Comparison of ENCODE assay signal across 8 cellular contexts in the genomic region with DNA sequence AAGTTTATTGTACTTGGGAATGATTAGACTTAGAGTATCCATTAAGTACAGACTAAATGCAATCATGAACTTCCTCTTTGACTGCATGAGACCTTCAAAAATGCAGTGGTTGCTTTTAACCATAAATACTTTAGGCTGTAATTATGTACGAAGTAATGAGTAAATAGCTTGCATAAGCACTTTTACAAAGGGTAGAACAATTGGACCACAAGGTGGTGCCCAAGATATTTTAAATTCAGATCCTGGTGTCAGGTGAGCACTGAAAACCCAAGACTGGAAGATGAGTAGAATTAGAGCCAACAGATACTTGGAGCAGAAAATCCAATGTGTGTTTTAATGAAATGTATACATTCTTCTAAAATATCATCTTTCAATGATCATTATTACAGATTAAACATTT. TPM values are rescaled to one million over a fixed set of nuclear protein-coding genes. Genes with fewer than 3 reads are reported as not detected.
DNase-seq lines count a peak whose midpoint lies in the region; ATAC-seq and TF ChIP-seq lines count a peak whose summit lies in the region.

No MANE protein-coding gene starts in this region.

- ATAC-seq in GM18505 (IDR thresholded peaks at IDR 0.05; ENCODE audit: unreplicated experiment) = no peak
- ATAC-seq in omental fat pad (ENCODE audit: low FRiP score) = no peak

- DNase-seq in AG09309 (ENCODE audit: low read depth) = no peak
- peak; percentile 75 for DNase-seq in NCI-H2171 treated with DMSO at 0.1 percent for 48 hours (lab: John Stamatoyannopoulos, UW)
- DNase-seq in amniotic epithelial cell (ENCODE audit: low read depth) = peak; percentile 79
- DNase-seq in islet precursor cell = peak; percentile 52
- DNase-seq in T-helper 9 cell = no peak
- no peak for DNase-seq in omental fat pad (ENCODE audit: low spot score)

- H3K4me3 ChIP-seq in AG09309 (ENCODE audit: control insufficient read depth, low read depth, low read length) = no peak overlapping the region

- TF ChIP-seq POLR2A in GM18505 (IDR thresholded peaks at IDR 0.05; ENCODE audit: borderline replicate concordance, extremely low read depth, insufficient read depth, insufficient read length) = no peak

- TF ChIP-seq CTCF in AG09309 (IDR thresholded peaks at IDR 0.05; ENCODE audit: control insufficient read depth, insufficient read depth, low read depth, low read length, missing control alignments) (peak; percentile 12), GM12872 (IDR thresholded peaks at IDR 0.05; ENCODE audit: insufficient read depth, low read depth, low read length) (peak; percentile 42; the same call in 1 of the 3 replicates), omental fat pad (IDR thresholded peaks at IDR 0.05) (no peak)

RNA-seq across cellular contexts. Expression of a gene that starts 43.4 kb away (rescaled TPM):
- 10 to 100 TPM; 17.2 to 50.1 (median 33.9) TPM for total RNA-seq in omental fat pad

Comparison
In these comparisons a context has a peak if more than half of its experiments do, and no peak if none do; other contexts are left out.
1. DNase-seq: peak in NCI-H2171 treated with DMSO at 0.1 percent for 48 hours (single experiment), amniotic epithelial cell (single experiment) and islet precursor cell (single experiment); none in AG09309 (single experiment), T-helper 9 cell (single experiment) and omental fat pad (single experiment).
2. CTCF ChIP-seq: peak in AG09309 (single experiment) and GM12872 (single experiment); none in omental fat pad (0 of 3).